ENCODE assay signal across 11 cellular contexts in genomic region chr2:55862269-55862668, GRCh38.
DNase-seq lines count a peak whose midpoint lies in the region; ATAC-seq, FAIRE-seq and TF ChIP-seq lines count a peak whose summit lies in the region.
"Had no signal": no experiment of that assay in that cellular context is flagged by ENCODE, and none has a peak within 500 bp of the region (broad histone marks: within the 10 kb centered on the region; RNA-seq: fewer than 3 reads in every experiment).

No MANE protein-coding gene starts in this region.

- DNase-seq in AG08395 (ENCODE audit: low spot score) (peak; percentile 78), NOMO-1 (lab: John Stamatoyannopoulos, UW; ENCODE audit: unreplicated experiment in 2 of 2) (peak; percentile 70 to 89), endothelial cell of umbilical vein (ENCODE audit: low read depth, low spot score) (peak; percentile 78), NCI-H1930 (lab: John Stamatoyannopoulos, UW) (no peak), H7 (no peak)
- DNase-seq in effector CD8-positive, alpha-beta T cell (lab: John Stamatoyannopoulos, UW) = no peak
- DNase-seq: activated CD4-positive, alpha-beta T cell treated with anti-CD3 and anti-CD28 coated beads, Interleukin-2, amount 10 ng/mL, durations not matched to agents 7 days and 5 days; CD4-positive, CD25-positive, alpha-beta regulatory T cell; NCI-H446 had no signal

- peak overlapping the region; percentile 73 for H3K9ac ChIP-seq in endothelial cell of umbilical vein (replicated peaks; ENCODE audit: extremely low read depth, insufficient read depth, low read length)

- no peaks in the 10 kb centered on the region for H3K79me2 ChIP-seq in endothelial cell of umbilical vein (ENCODE audit: control insufficient read depth, insufficient read depth, low read length)

- ATAC-seq in GM18861 (IDR thresholded peaks at IDR 0.05; ENCODE audit: unreplicated experiment) = no peak

- FAIRE-seq in endothelial cell of umbilical vein (lab: Jason Lieb, UNC) = no peak

- H4K20me1 ChIP-seq in endothelial cell of umbilical vein (replicated peaks; ENCODE audit: control insufficient read depth, extremely low read depth, insufficient read depth, low read length) = no peaks in the 10 kb centered on the region

- no peak for TF ChIP-seq POLR2A in endothelial cell of umbilical vein (IDR thresholded peaks at IDR 0.05; ENCODE audit: low read depth, low read length)

- no peak for TF ChIP-seq CTCF in endothelial cell of umbilical vein (IDR thresholded peaks at IDR 0.05; ENCODE audit: extremely low read depth in 1 of 2, insufficient read depth in 1 of 2, low read depth in 1 of 2, low read length in 2 of 2)

- H3K27me3 ChIP-seq in endothelial cell of umbilical vein (ENCODE audit: control insufficient read depth in 2 of 2, insufficient read depth in 2 of 2, low read length in 2 of 2) = no peaks in the 10 kb centered on the region
- H3K27me3 ChIP-seq in muscle layer of duodenum (ENCODE audit: low read depth, low read length) = no peaks in the 10 kb centered on the region
- H3K27me3 ChIP-seq in H7 (ENCODE audit: control insufficient read depth, insufficient read depth, low read length) = no peaks in the 10 kb centered on the region

- H3K9me3 ChIP-seq in endothelial cell of umbilical vein (replicated peaks; ENCODE audit: control insufficient read depth, insufficient read depth, low read length) (no peaks in the 10 kb centered on the region), muscle layer of duodenum (ENCODE audit: control insufficient read depth in 1 of 2, low read length in 2 of 2) (no peaks in the 10 kb centered on the region)

- no peaks in the 10 kb centered on the region for H3K9me1 ChIP-seq in endothelial cell of umbilical vein (replicated peaks; ENCODE audit: control insufficient read depth, extremely low read depth, insufficient read depth, low read length)

- peaks cover 9 to 12% of the 10 kb centered on the region in 2 experiments for H3K36me3 ChIP-seq in endothelial cell of umbilical vein (ENCODE audit: control insufficient read depth in 2 of 2, extremely low read depth in 1 of 2, insufficient read depth in 2 of 2, low read length in 2 of 2)
- H3K36me3 ChIP-seq in muscle layer of duodenum (ENCODE audit: control insufficient read depth in 1 of 2, insufficient read depth in 2 of 2, low read length in 2 of 2) = no peaks in the 10 kb centered on the region
- H3K36me3 ChIP-seq in H7 (replicated peaks; ENCODE audit: control insufficient read depth, insufficient read depth, low read length) = no peaks in the 10 kb centered on the region

- peak overlapping the region; percentile 92 for H3K27ac ChIP-seq in endothelial cell of umbilical vein (ENCODE audit: insufficient read depth, low read depth, low read length)
- H3K27ac ChIP-seq in muscle layer of duodenum (ENCODE audit: low read length) = peak overlapping the region; percentile 7

- POLR2A ChIA-PET in endothelial cell of umbilical vein (lab: Charles Lee) = no interaction called here

- intact Hi-C loops in endothelial cell of umbilical vein (cut with micrococcal nuclease) = loop anchor here (1.0 to 5.0 kb wide), 7 partner anchors 82 to 270 kb away; no protein-coding TSS in a partner anchor

- TSS peak; percentile 55 for BruUV-seq in endothelial cell of umbilical vein (replicated peaks; lab: Mats Ljungman, UMichigan)

- peaks cover 54% of the 10 kb centered on the region for H3K4me1 ChIP-seq in endothelial cell of umbilical vein (ENCODE audit: control insufficient read depth, extremely low read depth, insufficient read depth, low read length)
- no peaks in the 10 kb centered on the region for H3K4me1 ChIP-seq in muscle layer of duodenum (ENCODE audit: control insufficient read depth in 1 of 2, insufficient read depth in 2 of 2, low read length in 2 of 2)

- CTCF ChIA-PET in endothelial cell of umbilical vein (lab: Charles Lee) = interaction anchor here (1.3 to 2.0 kb wide), 2 partner anchors 91 to 144 kb away, joined by 5 to 13 read pairs; no protein-coding TSS in a partner anchor

- no peak overlapping the region for H3K4me3 ChIP-seq in endothelial cell of umbilical vein (replicated peaks in 1 of 3; ENCODE audit: insufficient read depth in 1 of 3, low read depth in 1 of 3, low read length in 3 of 3)
- no peak overlapping the region for H3K4me3 ChIP-seq in muscle layer of duodenum (ENCODE audit: low read depth in 1 of 2, low read length in 2 of 2)
- no peak overlapping the region for H3K4me3 ChIP-seq in H7 (ENCODE audit: insufficient read depth, low read depth, low read length)

- H2AFZ ChIP-seq in endothelial cell of umbilical vein (ENCODE audit: low read depth, low read length) = no peak overlapping the region

- H3K4me2 ChIP-seq in endothelial cell of umbilical vein (ENCODE audit: insufficient read depth, low read length) = no peak overlapping the region

- dilution Hi-C loops in endothelial cell of umbilical vein (cut with MboI; ENCODE audit: extremely low pct_ligation_motif_present, low sequenced_read_pairs) = no loop called here

TF ChIP-seq in endothelial cell of umbilical vein, 7 proteins besides CTCF, POLR2A, EP300 and RAD21:
- TF ChIP-seq JUN (IDR thresholded peaks at IDR 0.05; ENCODE audit: borderline replicate concordance, insufficient read depth, insufficient read length, low read depth) = no peak
- TF ChIP-seq MYC (IDR thresholded peaks at IDR 0.05; ENCODE audit: low read depth, low read length) = no peak
- no peak for TF ChIP-seq POLR2AphosphoS5 (IDR thresholded peaks at IDR 0.05; ENCODE audit: insufficient read depth, low read depth, low read length)
- TF ChIP-seq FOS (IDR thresholded peaks at IDR 0.05; ENCODE audit: borderline replicate concordance, insufficient read depth, low read length) = no peak
- TF ChIP-seq MAX (IDR thresholded peaks at IDR 0.05; ENCODE audit: insufficient read depth, insufficient read length) = no peak
- no peak for TF ChIP-seq GATA2 (IDR thresholded peaks at IDR 0.05; ENCODE audit: insufficient read depth, insufficient read length, low read depth, low read length)
- no peak for TF ChIP-seq EZH2 (IDR thresholded peaks at IDR 0.05; ENCODE audit: borderline replicate concordance, low read depth, low read length, severe bottlenecking)

Comparison
In these comparisons a context has a peak if more than half of its experiments do, and no peak if none do; other contexts are left out.
1. DNase-seq: peak in AG08395 (single experiment), NOMO-1 (2 of 2) and endothelial cell of umbilical vein (single experiment); none in NCI-H1930 (0 of 2), H7 (single experiment) and effector CD8-positive, alpha-beta T cell (single experiment).